In the genomic region with DNA sequence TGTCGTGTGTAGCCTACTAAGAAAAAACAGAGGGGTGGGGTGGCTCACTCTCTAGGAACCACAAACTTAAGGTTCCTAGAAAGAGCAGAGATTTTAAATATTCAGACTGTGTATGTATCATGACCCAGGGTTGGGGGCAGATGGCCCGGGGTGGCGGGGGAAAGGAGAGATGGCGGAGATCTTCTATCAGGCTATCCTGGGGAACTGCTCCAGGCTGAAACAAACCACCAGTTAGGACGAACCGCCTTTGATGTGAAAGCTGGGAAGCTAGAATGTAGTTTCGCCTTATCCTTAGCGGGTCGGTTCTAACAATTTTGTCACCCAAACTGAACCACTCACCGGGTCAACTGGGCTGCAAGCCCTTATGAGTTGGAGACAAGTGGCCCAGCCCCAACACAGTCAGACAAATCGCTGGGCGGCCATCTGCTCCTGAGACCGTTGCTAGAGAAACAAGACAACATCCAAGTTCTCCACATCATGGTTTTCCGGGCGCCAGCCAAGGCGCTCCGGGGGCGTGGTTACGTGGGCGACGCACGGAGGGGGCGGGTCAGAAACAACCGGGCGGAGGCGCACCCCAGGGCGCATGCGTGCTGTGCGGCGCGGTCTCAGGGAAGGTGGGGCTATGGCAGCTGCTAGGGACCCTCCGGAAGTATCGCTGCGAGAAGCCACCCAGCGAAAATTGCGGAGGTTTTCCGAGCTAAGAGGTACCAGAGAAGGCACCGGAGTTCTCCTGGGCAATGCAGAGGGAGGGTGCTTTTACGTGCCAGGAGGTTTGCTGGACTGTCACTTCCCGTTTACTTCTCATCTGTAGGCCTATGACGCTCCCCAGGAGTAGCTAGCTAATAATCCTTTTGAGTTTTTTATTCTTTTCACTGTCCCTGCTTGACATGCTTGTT, we compare ENCODE assay signal across 8 cellular contexts. TPM values are rescaled to one million over a fixed set of nuclear protein-coding genes. Genes with fewer than 3 reads are reported as not detected.
DNase-seq lines count a peak whose midpoint lies in the region; ATAC-seq and TF ChIP-seq lines count a peak whose summit lies in the region.

Gene FPGT (plus strand): TSS at position 586 of the 896 bp plus-strand sequence. CDS start 37 bp downstream, at position 623.
Gene LRRIQ3 (minus strand): TSS at position 520 of the 896 bp plus-strand sequence. CDS start 14,492 bp downstream, outside the sequence.

- no peaks in the 10 kb centered on the region for H3K36me3 Mint-ChIP-seq in T-helper 17 cell (ENCODE audit: low read depth)
- H3K36me3 Mint-ChIP-seq in progenitor cell of endocrine pancreas (ENCODE audit: insufficient read depth), result no peaks in the 10 kb centered on the region

- DNase-seq in NCI-H1694 treated with DMSO at 0.1 percent for 48 hours (lab: John Stamatoyannopoulos, UW), result peak; percentile 94
- peak; percentile 92 to 94 (median 93) for DNase-seq in T-helper 17 cell
- peak; percentile 35 to 95 (median 90) for DNase-seq in anterior cingulate cortex (lab: John Stamatoyannopoulos, UW)
- peak; percentile 98 for DNase-seq in left ventricle myocardium superior
- peak; percentile 93 for DNase-seq in progenitor cell of endocrine pancreas (ENCODE audit: low spot score, unreplicated experiment)
- DNase-seq in ureter (ENCODE audit: low spot score), result peak; percentile 96

- H3K9me3 ChIP-seq in T-helper 17 cell (ENCODE audit: control insufficient read depth, low read length, poor library complexity, severe bottlenecking), result no peaks in the 10 kb centered on the region

- peaks cover 21% of the 10 kb centered on the region for H3K4me1 Mint-ChIP-seq in T-helper 17 cell
- peaks cover 11% of the 10 kb centered on the region for H3K4me1 Mint-ChIP-seq in progenitor cell of endocrine pancreas (ENCODE audit: low read depth)

- H3K27ac Mint-ChIP-seq in T-helper 17 cell (peak within 1 kb of the TSS; percentile 97), progenitor cell of endocrine pancreas (peak within 1 kb of the TSS; percentile 95)

- no peak for TF ChIP-seq CTCF in progenitor cell of endocrine pancreas (IDR thresholded peaks at IDR 0.05; ENCODE audit: unreplicated experiment)

- intact Hi-C loops in left ventricle myocardium superior (cut with micrococcal nuclease), result no loop called here

- H3K4me3 Mint-ChIP-seq in T-helper 17 cell (peak within 1 kb of the TSS; percentile 93), progenitor cell of endocrine pancreas (ENCODE audit: low read depth) (peak within 1 kb of the TSS; percentile 87)

- no peaks in the 10 kb centered on the region for H3K9me3 Mint-ChIP-seq in progenitor cell of endocrine pancreas (ENCODE audit: low read depth)

- H3K27me3 Mint-ChIP-seq in T-helper 17 cell (no peaks in the 10 kb centered on the region), progenitor cell of endocrine pancreas (no peaks in the 10 kb centered on the region)

- ATAC-seq in GM18499 (IDR thresholded peaks at IDR 0.05; ENCODE audit: insufficient read depth, unreplicated experiment), result peak; percentile 87
- ATAC-seq in HG02938 (IDR thresholded peaks at IDR 0.05; ENCODE audit: unreplicated experiment), result peak; percentile 83
- peak; percentile 97 for ATAC-seq in T-helper 17 cell
- peak; percentile 100 for ATAC-seq in left ventricle myocardium superior

RNA-seq across cellular contexts. Expression of gene FPGT, which starts in this region (rescaled TPM):
- 1 to 10 TPM; 3.2 to 5.2 TPM for total RNA-seq in T-helper 17 cell
- total RNA-seq in left ventricle myocardium superior, result 12.2 TPM
- 7.8 and 16.2 TPM in 2 replicates for total RNA-seq in progenitor cell of endocrine pancreas
- 27.6 TPM for total RNA-seq in ureter

RNA-seq across cellular contexts. Expression of gene LRRIQ3, which starts in this region (rescaled TPM):
- total RNA-seq in T-helper 17 cell (under 1 TPM; 0.34 to 0.85 TPM), left ventricle myocardium superior (0.35 TPM), progenitor cell of endocrine pancreas (1.0 and 1.4 TPM in 2 replicates), ureter (1.6 TPM)

Comparison
In these comparisons a context has a peak if more than half of its experiments do, and no peak if none do; other contexts are left out.
1. Peak in every context shown above with its lines: DNase-seq and ATAC-seq.